22 cellular contexts compared by ENCODE assay signal in the genomic region with DNA sequence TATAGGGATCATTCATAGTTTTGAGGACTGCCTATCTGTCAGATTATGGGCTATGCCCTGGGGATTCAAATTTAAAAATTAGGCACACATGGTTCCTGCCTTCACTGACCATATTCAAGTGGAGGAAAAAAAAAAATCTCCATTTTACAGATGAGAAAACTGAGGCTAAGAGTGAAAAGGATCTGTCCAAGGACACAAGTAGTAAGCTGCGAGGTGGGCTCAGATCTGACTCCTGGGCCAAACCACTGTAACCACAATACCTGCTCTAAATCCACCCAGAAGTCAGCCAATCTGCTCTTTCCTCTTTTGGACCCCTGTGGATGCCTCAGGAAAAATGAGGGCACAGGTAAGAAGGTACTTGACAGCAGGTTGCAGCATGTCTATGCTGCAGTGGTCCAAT.
"Had no signal": no experiment of that assay in that cellular context is flagged by ENCODE, and none has a peak within 500 bp of the region (broad histone marks: within the 10 kb centered on the region; RNA-seq: fewer than 3 reads in every experiment).

No MANE protein-coding gene starts in this region.

- H3K27ac ChIP-seq: SJSA1, SK-N-MC had no signal

- H3K9me3 ChIP-seq: MG63, SJSA1 had no signal

- H3K27me3 ChIP-seq: MG63, SJSA1 had no signal

- H3K4me3 ChIP-seq: MG63, SJSA1, SK-N-MC had no signal

- DNase-seq: Karpas-422, KG1, MG63, NCI-H1092, NCI-H1105 treated with DMSO at 0.1 percent for 48 hours, NCI-H1417 treated with DMSO at 0.1 percent for 48 hours, NCI-H146, NCI-H1694 treated with DMSO at 0.1 percent for 48 hours, NCI-H1930, NCI-H2081, NCI-H2107, NCI-H226, NCI-H446, NCI-H510A, NCI-H69, NCI-H774, Right ventricle myocardium superior, RPMI8226, SIG-M5 had no signal

- FAIRE-seq: RCC 7860 had no signal
